27 cellular contexts compared by ENCODE assay signal in genomic region chr15:56045068-56045748, GRCh38. TPM values are rescaled to one million over a fixed set of nuclear protein-coding genes. Genes with fewer than 3 reads are reported as not detected.
A peak's percentile ranks its signal among the peaks of the same experiment; 100 is the strongest.
DNase-seq lines count a peak whose midpoint lies in the region; ATAC-seq and TF ChIP-seq lines count a peak whose summit lies in the region.
"Had no signal": no experiment of that assay in that cellular context is flagged by ENCODE, and none has a peak within 500 bp of the region (broad histone marks: within the 10 kb centered on the region; RNA-seq: fewer than 3 reads in every experiment).

No MANE protein-coding gene starts in this region.

- H3K4me3 Mint-ChIP-seq in WTC11 = no peak overlapping the region
- H3K4me3 Mint-ChIP-seq: activated CD8-positive, alpha-beta memory T cell treated with anti-CD3 and anti-CD28 coated beads, Interleukin-2, amount 10 ng/mL, durations not matched to agents 7 days and 5 days; activated T-cell treated with anti-CD3 and anti-CD28 coated beads, Interleukin-2, amount 50 U/mL, for 4 hours; naive thymus-derived CD8-positive, alpha-beta T cell had no signal

- DNase-seq in AG10803 (ENCODE audit: low read depth) (peak; percentile 42), GM04504 (ENCODE audit: low read depth) (peak; percentile 19), adipocyte (ENCODE audit: low read depth) (peak; percentile 10), kidney tubule cell (ENCODE audit: low spot score) (peak; percentile 30), WTC11 (ENCODE audit: low spot score) (no peak), NCI-H2171 (lab: John Stamatoyannopoulos, UW) (no peak), NCI-H526 (lab: John Stamatoyannopoulos, UW) (no peak)
- DNase-seq: activated CD8-positive, alpha-beta memory T cell treated with anti-CD3 and anti-CD28 coated beads, Interleukin-2, amount 10 ng/mL, durations not matched to agents 7 days and 5 days; activated gamma-delta T cell; activated T-cell treated with anti-CD3 and anti-CD28 coated beads, Interleukin-2, amount 50 U/mL, for 4 hours; C1 segment of cervical spinal cord; cortex of kidney; effector memory CD4-positive, alpha-beta T cell; erythroblast; foreskin melanocyte; GF-D8; GOT3; heart left ventricle; kidney; naive thymus-derived CD8-positive, alpha-beta T cell; NCI-H1436 treated with DMSO at 0.1 percent for 48 hours; occipital lobe; sigmoid colon; stimulated activated CD4-positive, alpha-beta T cell treated with anti-CD3 and anti-CD28 coated beads, Interleukin-4, amount 100 ng/mL, for 24 hours had no signal

- H3K4me1 Mint-ChIP-seq in WTC11 = peaks cover 16% of the 10 kb centered on the region

- H3K9ac ChIP-seq in adipocyte (ENCODE audit: low read length) = no peak overlapping the region

- CTCF ChIA-PET in WTC11 (lab: Charles Lee) = no interaction called here

- no peaks in the 10 kb centered on the region for H3K36me3 Mint-ChIP-seq in WTC11

- H3K9me3 ChIP-seq in adipocyte (ENCODE audit: control insufficient read depth, low read length) = no peaks in the 10 kb centered on the region
- H3K9me3 ChIP-seq: prostate gland, sigmoid colon, tibial nerve had no signal

- ATAC-seq in HG03095 (IDR thresholded peaks at IDR 0.05; ENCODE audit: unreplicated experiment) = no peak
- no peak for ATAC-seq in WTC11
- ATAC-seq: activated CD8-positive, alpha-beta memory T cell treated with anti-CD3 and anti-CD28 coated beads, Interleukin-2, amount 10 ng/mL, durations not matched to agents 7 days and 5 days; activated T-cell treated with anti-CD3 and anti-CD28 coated beads, Interleukin-2, amount 50 U/mL, for 4 hours; heart left ventricle; naive thymus-derived CD8-positive, alpha-beta T cell had no signal

- POLR2A ChIA-PET in WTC11 (lab: Charles Lee) = no interaction called here

- no peaks in the 10 kb centered on the region for H3K27me3 Mint-ChIP-seq in WTC11 (ENCODE audit: low read depth)
- H3K27me3 Mint-ChIP-seq: naive thymus-derived CD8-positive, alpha-beta T cell had no signal

- peaks cover 9% of the 10 kb centered on the region for H3K4me1 ChIP-seq in adipocyte (ENCODE audit: control insufficient read depth, insufficient read depth, low read length)
- H3K4me1 ChIP-seq: prostate gland had no signal

- TF ChIP-seq CTCF in AG10803 (conservative IDR thresholded peaks at IDR 0.05; ENCODE audit: low read length) = no peak
- no peak for TF ChIP-seq CTCF in WTC11 (IDR thresholded peaks at IDR 0.05)

- H3K27me3 ChIP-seq in adipocyte (replicated peaks; ENCODE audit: control insufficient read depth, insufficient read depth, low read length) = no peaks in the 10 kb centered on the region
- H3K27me3 ChIP-seq: heart left ventricle, sigmoid colon, tibial nerve had no signal

- peaks cover 9% of the 10 kb centered on the region for H3K9me3 Mint-ChIP-seq in WTC11

- H3K36me3 ChIP-seq in adipocyte (ENCODE audit: control insufficient read depth, insufficient read depth, low read length, severe bottlenecking) = no peaks in the 10 kb centered on the region
- H3K36me3 ChIP-seq: heart left ventricle, prostate gland, sigmoid colon, tibial nerve had no signal

- H3K4me3 ChIP-seq in AG10803 (ENCODE audit: low read length) = no peak overlapping the region
- H3K4me3 ChIP-seq in adipocyte (ENCODE audit: low read length) = no peak overlapping the region
- H3K4me3 ChIP-seq: heart left ventricle, prostate gland, sigmoid colon, tibial nerve had no signal

- no peak overlapping the region for H3K27ac Mint-ChIP-seq in WTC11
- H3K27ac Mint-ChIP-seq: activated CD8-positive, alpha-beta memory T cell treated with anti-CD3 and anti-CD28 coated beads, Interleukin-2, amount 10 ng/mL, durations not matched to agents 7 days and 5 days had no signal

TF ChIP-seq in WTC11, 78 proteins besides CTCF, POLR2A, EP300 and RAD21:
- TF ChIP-seq AR (CRISPR knock-in tag; IDR thresholded peaks at IDR 0.05) (no peak), FOXP4 (CRISPR knock-in tag; IDR thresholded peaks at IDR 0.05) (no peak), EMX1 (CRISPR knock-in tag; IDR thresholded peaks at IDR 0.05) (no peak), USF2 (CRISPR knock-in tag; IDR thresholded peaks at IDR 0.05) (no peak), FOXJ3 (CRISPR knock-in tag; IDR thresholded peaks at IDR 0.05; ENCODE audit: borderline replicate concordance) (no peak), CBFB (CRISPR knock-in tag; IDR thresholded peaks at IDR 0.05; ENCODE audit: low read depth) (no peak), HMGXB4 (CRISPR knock-in tag; IDR thresholded peaks at IDR 0.05) (no peak)

RNA-seq across cellular contexts. Expression of gene NEDD4, which starts 51.8 kb away (rescaled TPM):
- total RNA-seq in WTC11 (2021) = 2.7 to 4.5 TPM (median 3.8 TPM) in 3 replicates

Comparison
In these comparisons a context has a peak if more than half of its experiments do, and no peak if none do; other contexts are left out.
1. DNase-seq: peak in AG10803 (single experiment), GM04504 (single experiment), adipocyte (single experiment) and kidney tubule cell (single experiment); none in WTC11 (single experiment), NCI-H2171 (single experiment) and NCI-H526 (0 of 2).